Comparison of ENCODE assay signal across 8 cellular contexts in genomic region chr2:231961349-231962166, GRCh38. TPM values are rescaled to one million over a fixed set of nuclear protein-coding genes. Genes with fewer than 3 reads are reported as not detected.
A peak's percentile ranks its signal among the peaks of the same experiment; 100 is the strongest.
DNase-seq lines count a peak whose midpoint lies in the region; FAIRE-seq and TF ChIP-seq lines count a peak whose summit lies in the region.

DIS3L2 (plus strand) TSS chr2:231961713; CDS start chr2:232014928, 53,215 bp downstream.

- H3K4me3 Mint-ChIP-seq in neural crest cell, result peak within 1 kb of the TSS; percentile 95

- no peaks in the 10 kb centered on the region for H3K9me3 ChIP-seq in Loucy (ENCODE audit: insufficient read depth, low read depth, low read length)
- no peaks in the 10 kb centered on the region for H3K9me3 ChIP-seq in stomach smooth muscle (ENCODE audit: control insufficient read depth in 2 of 2, low read length in 2 of 2)

- H3K9ac ChIP-seq in Loucy (ENCODE audit: low read depth, low read length, poor library complexity, severe bottlenecking) (peak within 1 kb of the TSS; percentile 83), stomach smooth muscle (ENCODE audit: low read length in 2 of 2) (peak within 1 kb of the TSS; percentile 86 to 89)

- H3K36me3 ChIP-seq in Loucy (ENCODE audit: insufficient read depth, low read length) (no peaks in the 10 kb centered on the region), stomach smooth muscle (ENCODE audit: control insufficient read depth in 2 of 2, insufficient read depth in 2 of 2, low read length in 2 of 2) (no peaks in the 10 kb centered on the region)

- FAIRE-seq in H54 (lab: Jason Lieb, UNC), result no peak

- H3K27me3 ChIP-seq in Loucy (ENCODE audit: insufficient read depth, low read length, poor library complexity, severe bottlenecking), result no peaks in the 10 kb centered on the region
- H3K27me3 ChIP-seq in stomach smooth muscle (ENCODE audit: control insufficient read depth in 1 of 2, insufficient read depth in 2 of 2, low read length in 2 of 2), result no peaks in the 10 kb centered on the region

- peaks cover 7% of the 10 kb centered on the region for H3K9me3 Mint-ChIP-seq in neural crest cell

- peak within 1 kb of the TSS; percentile 92 for H2AFZ ChIP-seq in Loucy (ENCODE audit: low read length)

- H3F3A ChIP-seq in Loucy (ENCODE audit: low read depth), result no peaks in the 10 kb centered on the region

- peak within 1 kb of the TSS; percentile 94 for H3K27ac Mint-ChIP-seq in neural crest cell (ENCODE audit: unreplicated experiment)

- H3K9me2 ChIP-seq in Loucy (replicated peaks; ENCODE audit: low read depth, low read length), result no peaks in the 10 kb centered on the region

- no peaks in the 10 kb centered on the region for H4K20me1 ChIP-seq in Loucy (ENCODE audit: insufficient read depth, low read length, poor library complexity, severe bottlenecking)

- H3K4me2 ChIP-seq in Loucy (ENCODE audit: low read depth, low read length, poor library complexity, severe bottlenecking), result peak within 1 kb of the TSS; percentile 91

- peak within 1 kb of the TSS; percentile 67 for H3K27ac ChIP-seq in stomach smooth muscle (ENCODE audit: low read length)

- DNase-seq in ELF-1 (ENCODE audit: low read depth, low spot score) (peak; percentile 91), H54 (ENCODE audit: insufficient read length, low spot score) (peak; percentile 81), SHP77 (lab: John Stamatoyannopoulos, UW) (peak; percentile 82 to 91), activated gamma-delta T cell (lab: John Stamatoyannopoulos, UW) (peak; percentile 64), foreskin fibroblast (peak; percentile 78 to 93), neural crest cell (ENCODE audit: low read depth, low spot score) (peak; percentile 70)

- H3K4me1 Mint-ChIP-seq in neural crest cell, result peaks cover 41% of the 10 kb centered on the region

- TF ChIP-seq CTCF in Loucy (conservative IDR thresholded peaks at IDR 0.05; ENCODE audit: low read length) (0 out of 2 replicates have a peak, but pooled peaks have one; percentile 11), foreskin fibroblast (IDR thresholded peaks at IDR 0.05; ENCODE audit: low read depth, low read length) (no peak), neural crest cell (conservative IDR thresholded peaks at IDR 0.05) (no peak)

- TF ChIP-seq POLR2A in H54 (IDR thresholded peaks at IDR 0.05; ENCODE audit: low read depth, low read length), result peak; percentile 75

- peaks cover 22% of the 10 kb centered on the region for H3K79me2 ChIP-seq in Loucy (ENCODE audit: insufficient read depth, low read length)

- H3K27me3 Mint-ChIP-seq in neural crest cell (ENCODE audit: low read depth), result no peaks in the 10 kb centered on the region

- peaks cover 6% of the 10 kb centered on the region for H3K36me3 Mint-ChIP-seq in neural crest cell (ENCODE audit: low read depth)

- H3K4me3 ChIP-seq in Loucy (ENCODE audit: low read length, poor library complexity, severe bottlenecking), result peak within 1 kb of the TSS; percentile 97
- H3K4me3 ChIP-seq in foreskin fibroblast (ENCODE audit: low read depth in 1 of 2, low read length in 2 of 2), result peak within 1 kb of the TSS; percentile 85 to 93
- peak within 1 kb of the TSS; percentile 96 to 99 for H3K4me3 ChIP-seq in stomach smooth muscle (ENCODE audit: low read length in 2 of 2)

- H3K4me1 ChIP-seq in Loucy (ENCODE audit: insufficient read depth, low read length, poor library complexity, severe bottlenecking) (peaks cover 32% of the 10 kb centered on the region), stomach smooth muscle (ENCODE audit: control insufficient read depth, insufficient read depth, low read length) (peaks cover 6% of the 10 kb centered on the region)

RNA-seq across cellular contexts. Expression of gene DIS3L2, which starts in this region (rescaled TPM):
- 47.2 and 51.9 TPM in 2 replicates for total RNA-seq in neural crest cell

Comparison
In these comparisons a context has a peak if more than half of its experiments do, and no peak if none do; other contexts are left out.
1. Peak in every context shown above with its lines: DNase-seq, H3K4me3 ChIP-seq and H3K27ac ChIP-seq.